9 cellular contexts compared by ENCODE assay signal in genomic region chr1:156705321-156705917, GRCh38. TPM values are rescaled to one million over a fixed set of nuclear protein-coding genes. Genes with fewer than 3 reads are reported as not detected.
DNase-seq lines count a peak whose midpoint lies in the region; ATAC-seq and TF ChIP-seq lines count a peak whose summit lies in the region.
"Had no signal": no experiment of that assay in that cellular context is flagged by ENCODE, and none has a peak within 500 bp of the region (broad histone marks: within the 10 kb centered on the region; RNA-seq: fewer than 3 reads in every experiment).

Gene CRABP2, minus strand, starts transcription at chr1:156705583. Its CDS starts 137 bp downstream, at chr1:156705446.

- no peaks in the 10 kb centered on the region for H3K9me3 ChIP-seq in mammary epithelial cell (replicated peaks; ENCODE audit: insufficient read depth, low read length)
- no peaks in the 10 kb centered on the region for H3K9me3 ChIP-seq in right lobe of liver
- no peaks in the 10 kb centered on the region for H3K9me3 ChIP-seq in stomach smooth muscle (ENCODE audit: control insufficient read depth in 2 of 2, low read length in 2 of 2)

- dilution Hi-C loops in mammary epithelial cell (cut with HindIII; ENCODE audit: low sequenced_read_pairs) = no loop called here

- peak within 1 kb of the TSS; percentile 16 to 35 (median 22) for H3K4me3 ChIP-seq in mammary epithelial cell (replicated peaks in 1 of 3; ENCODE audit: insufficient read depth in 1 of 3, low read depth in 2 of 3, low read length in 3 of 3)
- H3K4me3 ChIP-seq in right lobe of liver = peak within 1 kb of the TSS; percentile 1 to 13 (median 12)
- H3K4me3 ChIP-seq in stomach smooth muscle (ENCODE audit: low read length in 2 of 2) = peak within 1 kb of the TSS; percentile 63 to 74

- H3K27ac ChIP-seq in mammary epithelial cell (ENCODE audit: insufficient read depth, low read depth, low read length) (peak within 1 kb of the TSS; percentile 11), right lobe of liver (no peak within 1 kb of the TSS), stomach smooth muscle (ENCODE audit: low read length) (peak within 1 kb of the TSS; percentile 67)
- H3K27ac ChIP-seq: 22Rv1 had no signal

- BruUV-seq in mammary epithelial cell (replicated peaks; lab: Mats Ljungman, UMichigan) = no TSS peak

- H3K9ac ChIP-seq in mammary epithelial cell (ENCODE audit: insufficient read depth, low read length) = peak within 1 kb of the TSS; percentile 62
- peak within 1 kb of the TSS; percentile 71 to 76 for H3K9ac ChIP-seq in stomach smooth muscle (ENCODE audit: low read length in 2 of 2)

- H2AFZ ChIP-seq in mammary epithelial cell (ENCODE audit: low read depth, low read length) = peak within 1 kb of the TSS; percentile 69

- CTCF ChIA-PET in mammary epithelial cell (lab: Charles Lee; ENCODE audit: low non-redundant PET) = no interaction called here

- peak within 1 kb of the TSS; percentile 88 for H3K4me2 ChIP-seq in mammary epithelial cell (ENCODE audit: insufficient read depth, low read depth, low read length)

- 3% methylated on average over 8 of the region's 42 CpGs for WGBS in mammary epithelial cell (ENCODE audit: low coverage, missing lambda C conversion rate)
- 0% methylated on average over 5 of the region's 42 CpGs for WGBS in right lobe of liver (ENCODE audit: insufficient coverage, low coverage, low lambda C conversion rate, missing lambda C conversion rate)

- no peak for TF ChIP-seq CTCF in mammary epithelial cell (conservative IDR thresholded peaks at IDR 0.05 in 1 of 2, IDR thresholded peaks at IDR 0.05 in 1 of 2; ENCODE audit: extremely low read depth in 1 of 2, insufficient read depth in 1 of 2, low read depth in 1 of 2, low read length in 2 of 2)
- TF ChIP-seq CTCF in right lobe of liver (IDR thresholded peaks at IDR 0.05) = no peak

- ATAC-seq in right lobe of liver (peak in 1 of 4 donors; percentile 18), GM19324 (IDR thresholded peaks at IDR 0.05; ENCODE audit: low FRiP score, unreplicated experiment) (no peak), HG02870 (IDR thresholded peaks at IDR 0.05; ENCODE audit: unreplicated experiment) (no peak)

- H3K79me2 ChIP-seq in mammary epithelial cell (ENCODE audit: insufficient read depth, low read length) = no peaks in the 10 kb centered on the region

- in situ Hi-C loops in mammary epithelial cell (cut with MboI; ENCODE audit: low sequenced_read_pairs in 2 of 2) = no loop called here

- DNase-seq in DMS 273 (lab: John Stamatoyannopoulos, UW; ENCODE audit: unreplicated experiment) (peak; percentile 72), DMS 273 treated with DMSO at 0.1 percent for 48 hours (lab: John Stamatoyannopoulos, UW) (no peak), RPMI8226 (peak; percentile 39), mammary epithelial cell (no peak), right lobe of liver (no peak)

- H3K27me3 ChIP-seq in mammary epithelial cell (ENCODE audit: insufficient read depth, low read length) (no peaks in the 10 kb centered on the region), right lobe of liver (peaks cover 0 to 31% of the 10 kb centered on the region in 2 donors), stomach smooth muscle (ENCODE audit: control insufficient read depth in 1 of 2, insufficient read depth in 2 of 2, low read length in 2 of 2) (peaks cover 0 to 12% of the 10 kb centered on the region in 2 donors)

- TF ChIP-seq POLR2A in right lobe of liver (IDR thresholded peaks at IDR 0.05) = no peak

- H3K4me1 ChIP-seq in mammary epithelial cell (ENCODE audit: insufficient read depth, low read length) = peaks cover 50% of the 10 kb centered on the region
- H3K4me1 ChIP-seq in right lobe of liver = peaks cover 0 to 16% (median 9%) of the 10 kb centered on the region in 4 donors
- peaks cover 52% of the 10 kb centered on the region for H3K4me1 ChIP-seq in stomach smooth muscle (ENCODE audit: control insufficient read depth, insufficient read depth, low read length)

- H4K20me1 ChIP-seq in mammary epithelial cell (ENCODE audit: insufficient read depth, low read length) = no peaks in the 10 kb centered on the region

- H3K36me3 ChIP-seq in mammary epithelial cell (ENCODE audit: insufficient read depth, low read length) = no peaks in the 10 kb centered on the region
- H3K36me3 ChIP-seq in right lobe of liver = no peaks in the 10 kb centered on the region
- H3K36me3 ChIP-seq in stomach smooth muscle (ENCODE audit: control insufficient read depth in 2 of 2, insufficient read depth in 2 of 2, low read length in 2 of 2) = no peaks in the 10 kb centered on the region

- intact Hi-C loops in mammary epithelial cell (cut with micrococcal nuclease) = loop anchor here (1.0 kb wide), 1 partner anchor 16 kb away; no protein-coding TSS in a partner anchor
- intact Hi-C loops in right lobe of liver (cut with DNase I) = no loop called here

RNA-seq across cellular contexts. Expression of gene CRABP2, which starts in this region (rescaled TPM):
- total RNA-seq in mammary epithelial cell (10 to 100 TPM in 1 of 2 donors, 1 to 10 TPM in 1; 7.0 to 29.5 TPM), right lobe of liver (under 1 TPM in 1 of 6 experiments, not detected in 5; 0.24 TPM)
- 6.2 TPM for polyA plus RNA-seq in mammary epithelial cell
- 1.3 TPM for polyA minus RNA-seq in mammary epithelial cell

Comparison
In these comparisons a context has a peak if more than half of its experiments do, and no peak if none do; other contexts are left out.
1. RNA of gene CRABP2 (total RNA-seq): 7.0 to 29.5 TPM in mammary epithelial cell; 0.24 TPM in right lobe of liver; every median in the first group is over 4 times any median in the second.
2. DNase-seq: peak in DMS 273 (single experiment) and RPMI8226 (single experiment); none in DMS 273 treated with DMSO at 0.1 percent for 48 hours (single experiment), mammary epithelial cell (single experiment) and right lobe of liver (0 of 3).
3. H3K27ac ChIP-seq: peak in mammary epithelial cell (single experiment) and stomach smooth muscle (single experiment); none in right lobe of liver (0 of 3).
4. H3K4me3 ChIP-seq: peak in every context shown above with its lines; median percentile 68 in stomach smooth muscle; 22 in mammary epithelial cell; 12 in right lobe of liver.